Comparison of ENCODE assay signal across 12 cellular contexts in the genomic region with DNA sequence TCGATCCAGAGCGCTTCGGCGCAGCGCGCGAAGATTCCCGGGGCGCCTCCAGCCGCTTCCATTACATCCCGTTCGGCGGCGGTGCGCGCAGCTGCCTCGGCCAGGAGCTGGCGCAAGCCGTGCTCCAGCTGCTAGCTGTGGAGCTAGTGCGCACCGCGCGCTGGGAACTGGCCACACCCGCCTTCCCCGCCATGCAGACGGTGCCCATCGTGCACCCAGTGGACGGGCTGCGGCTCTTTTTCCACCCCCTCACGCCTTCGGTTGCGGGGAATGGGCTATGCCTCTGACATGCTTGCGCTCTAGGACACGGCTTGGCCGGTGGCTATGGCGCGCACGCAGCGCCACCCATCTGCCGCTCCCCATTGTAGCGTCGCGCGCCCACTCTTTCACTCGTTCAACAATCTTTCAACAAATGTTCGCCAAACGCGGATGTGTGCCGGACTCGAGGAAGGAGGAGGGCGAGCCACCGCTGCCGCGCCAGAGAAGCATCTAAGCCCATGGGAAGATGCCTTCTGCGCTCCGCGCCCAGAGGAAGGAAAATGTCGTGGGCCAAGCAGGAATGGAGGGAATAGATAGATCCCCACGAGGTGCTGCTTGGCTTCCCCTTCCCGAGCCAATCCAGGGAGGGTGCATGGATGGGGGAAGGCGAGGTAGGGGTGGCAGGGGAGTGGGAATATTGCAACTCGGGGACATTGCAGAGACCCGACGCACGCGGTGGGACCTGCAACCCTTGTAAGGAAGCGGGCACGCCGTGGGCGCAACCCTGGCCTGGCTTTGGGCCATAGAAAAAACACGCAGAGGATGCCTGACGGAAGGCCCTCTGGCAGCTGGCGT. TPM values are rescaled to one million over a fixed set of nuclear protein-coding genes. Genes with fewer than 3 reads are reported as not detected.
DNase-seq lines count a peak whose midpoint lies in the region; ATAC-seq and TF ChIP-seq lines count a peak whose summit lies in the region.
"Had no signal": no experiment of that assay in that cellular context is flagged by ENCODE, and none has a peak within 500 bp of the region (broad histone marks: within the 10 kb centered on the region; RNA-seq: fewer than 3 reads in every experiment).

No MANE protein-coding gene starts in this region.

- H3K9ac ChIP-seq in adipocyte (ENCODE audit: low read length) (no peak overlapping the region), PC-3 (ENCODE audit: low read length) (no peak overlapping the region)

- DNase-seq in AG04450 (ENCODE audit: low read depth, low spot score) (no peak), ELR (ENCODE audit: low read depth) (peak; percentile 46), adipocyte (ENCODE audit: low read depth) (peak; percentile 59), iris pigment epithelial cell (ENCODE audit: low read depth) (peak; percentile 63), PC-3 (no peak)
- no peak for DNase-seq in stimulated activated naive CD4-positive, alpha-beta T cell (lab: John Stamatoyannopoulos, UW)
- DNase-seq: effector CD4-positive, alpha-beta T cell; NCI-H1436 treated with DMSO at 0.1 percent for 48 hours had no signal

- no peak overlapping the region for H2AFZ ChIP-seq in PC-3 (ENCODE audit: low read length)

- CTCF ChIA-PET in AG04450 (lab: Charles Lee) (interaction anchor here (1.9 kb wide), 1 partner anchor 11 kb away, joined by 16 read pairs; no protein-coding TSS in a partner anchor), PC-3 (lab: Charles Lee) (no interaction called here)

- ATAC-seq in esophagus mucosa (no peak), HG02970 (IDR thresholded peaks at IDR 0.05; ENCODE audit: low FRiP score, unreplicated experiment) (no peak), PC-3 (no peak)
- ATAC-seq: activated CD4-positive, CD25-positive, alpha-beta regulatory T cell treated with anti-CD3 and anti-CD28 coated beads, Interleukin-2, amount 50 U/mL, for 24 hours had no signal

- intact Hi-C loops in PC-3 (cut with micrococcal nuclease), result no loop called here

- H3K9me3 ChIP-seq in AG04450 (ENCODE audit: control insufficient read depth, insufficient read depth, low read length), result no peaks in the 10 kb centered on the region; the same call in 1 of the 2 replicates
- H3K9me3 ChIP-seq in adipocyte (ENCODE audit: control insufficient read depth, low read length), result no peaks in the 10 kb centered on the region
- no peaks in the 10 kb centered on the region for H3K9me3 ChIP-seq in PC-3 (ENCODE audit: low read length)

- no peak overlapping the region for H3K4me2 ChIP-seq in PC-3 (ENCODE audit: low read length)

- POLR2A ChIA-PET in AG04450 (lab: Yijun Ruan, JAX) (interaction anchor here (0.6 kb wide), 1 partner anchor 37 kb away, joined by 8 read pairs; no protein-coding TSS in a partner anchor), PC-3 (lab: Charles Lee; ENCODE audit: unreplicated experiment) (no interaction called here)

- peak; percentile 9; the same call in 1 of the 2 replicates for TF ChIP-seq CTCF in AG04450 (IDR thresholded peaks at IDR 0.05; ENCODE audit: low read depth, low read length)
- no peak for TF ChIP-seq CTCF in PC-3 (conservative IDR thresholded peaks at IDR 0.05; ENCODE audit: low read depth, low read length)

- BruUV-seq in PC-3 (replicated peaks; lab: Mats Ljungman, UMichigan), result no TSS peak

- H3K79me2 ChIP-seq in PC-3 (ENCODE audit: low read length), result no peaks in the 10 kb centered on the region

- H3K27ac ChIP-seq in AG04450 (ENCODE audit: low read depth, low read length), result no peak overlapping the region
- H3K27ac ChIP-seq in PC-3 (ENCODE audit: low read length), result no peak overlapping the region

- peak overlapping the region; percentile 29 for H3K4me3 ChIP-seq in AG04450 (ENCODE audit: low read depth, low read length)
- H3K4me3 ChIP-seq in adipocyte (ENCODE audit: low read length), result no peak overlapping the region
- H3K4me3 ChIP-seq in PC-3 (ENCODE audit: low read length), result no peak overlapping the region

- H3K9me2 ChIP-seq in PC-3 (replicated peaks; ENCODE audit: low read length), result no peaks in the 10 kb centered on the region

- peaks cover 92% of the 10 kb centered on the region for H3K27me3 ChIP-seq in AG04450 (ENCODE audit: control insufficient read depth, insufficient read depth, low read length)
- peaks cover 92% of the 10 kb centered on the region for H3K27me3 ChIP-seq in adipocyte (replicated peaks; ENCODE audit: control insufficient read depth, insufficient read depth, low read length)
- H3K27me3 ChIP-seq in PC-3 (ENCODE audit: low read length), result peaks cover 9% of the 10 kb centered on the region

- H3K4me1 ChIP-seq in adipocyte (ENCODE audit: control insufficient read depth, insufficient read depth, low read length) (peaks cover 12% of the 10 kb centered on the region), PC-3 (ENCODE audit: insufficient read depth, low read length) (peaks cover 7% of the 10 kb centered on the region; the same call in 1 of the 2 replicates)

- H3K36me3 ChIP-seq in adipocyte (ENCODE audit: control insufficient read depth, insufficient read depth, low read length, severe bottlenecking) (no peaks in the 10 kb centered on the region), PC-3 (ENCODE audit: low read depth, low read length) (no peaks in the 10 kb centered on the region)

- H4K20me1 ChIP-seq in PC-3 (ENCODE audit: low read length), result no peaks in the 10 kb centered on the region

- no peaks in the 10 kb centered on the region for H3F3A ChIP-seq in PC-3 (ENCODE audit: low read length, unreplicated experiment)

RNA-seq across cellular contexts. Expression of a gene that starts 5.1 kb away (rescaled TPM):
- polyA plus RNA-seq in AG04450 (2011; rRNA removed), result not detected in 2 replicates
- 0.30 and 0.32 TPM in 2 replicates for polyA minus RNA-seq in AG04450 (2011; rRNA and poly(A)+ RNA removed)
- total RNA-seq in esophagus mucosa (not detected), PC-3 (2014; rRNA removed) (0.26 TPM in 1 of 2 replicates, not detected in the other)
- total RNA-seq: myocyte had no signal

RNA-seq across cellular contexts. Expression of a gene that starts 8.0 kb away (rescaled TPM):
- polyA plus RNA-seq in AG04450 (2011; rRNA removed), result not detected in 2 replicates
- polyA minus RNA-seq in AG04450 (2011; rRNA and poly(A)+ RNA removed), result 0.05 TPM in 1 of 2 replicates, not detected in the other
- total RNA-seq in esophagus mucosa (not detected), PC-3 (2014; rRNA removed) (0.17 TPM in 1 of 2 replicates, not detected in the other)
- total RNA-seq: myocyte had no signal

Comparison
In these comparisons a context has a peak if more than half of its experiments do, and no peak if none do; other contexts are left out.
1. DNase-seq: peak in ELR (single experiment), adipocyte (single experiment) and iris pigment epithelial cell (single experiment); none in AG04450 (single experiment), stimulated activated naive CD4-positive, alpha-beta T cell (0 of 6) and PC-3 (single experiment).